11 cellular contexts compared by ENCODE assay signal in genomic region chr1:19080715-19081114, GRCh38.
DNase-seq lines count a peak whose midpoint lies in the region; ATAC-seq and TF ChIP-seq lines count a peak whose summit lies in the region.
"Had no signal": no experiment of that assay in that cellular context is flagged by ENCODE, and none has a peak within 500 bp of the region (broad histone marks: within the 10 kb centered on the region; RNA-seq: fewer than 3 reads in every experiment).

No MANE protein-coding gene starts in this region.

- H3K4me2 ChIP-seq in PC-3 (ENCODE audit: low read length), result no peak overlapping the region

- no peaks in the 10 kb centered on the region for H3K27me3 Mint-ChIP-seq in progenitor cell of endocrine pancreas

- H3K27me3 ChIP-seq in AG04450 (ENCODE audit: control insufficient read depth, insufficient read depth, low read length), result no peaks in the 10 kb centered on the region
- H3K27me3 ChIP-seq in PC-3 (ENCODE audit: low read length), result no peaks in the 10 kb centered on the region
- no peaks in the 10 kb centered on the region for H3K27me3 ChIP-seq in esophagus squamous epithelium
- no peaks in the 10 kb centered on the region for H3K27me3 ChIP-seq in aorta (ENCODE audit: control insufficient read depth in 1 of 2, insufficient read depth in 2 of 2, low read length in 1 of 2)

- no peaks in the 10 kb centered on the region for H3K9me3 ChIP-seq in AG04450 (ENCODE audit: control insufficient read depth, insufficient read depth, low read length)
- no peaks in the 10 kb centered on the region for H3K9me3 ChIP-seq in PC-3 (ENCODE audit: low read length)
- H3K9me3 ChIP-seq in esophagus squamous epithelium, result no peaks in the 10 kb centered on the region
- no peaks in the 10 kb centered on the region for H3K9me3 ChIP-seq in aorta (ENCODE audit: control insufficient read depth, low read length)

- peaks cover 4% of the 10 kb centered on the region for H3K4me1 Mint-ChIP-seq in progenitor cell of endocrine pancreas (ENCODE audit: low read depth)

- H3K36me3 ChIP-seq in PC-3 (ENCODE audit: low read depth, low read length) (peaks cover 78% of the 10 kb centered on the region), esophagus squamous epithelium (peaks cover 49 to 100% (median 52%) of the 10 kb centered on the region in 3 donors), aorta (ENCODE audit: control insufficient read depth in 1 of 2, insufficient read depth in 2 of 2, low read length in 1 of 2) (peaks cover 20 to 27% of the 10 kb centered on the region in 2 donors)

- WGBS in esophagus squamous epithelium, 2 donors, result 76 to 80% methylated on average over 3 of the region's 3 CpGs
- 72 to 73% methylated on average over 3 of the region's 3 CpGs for WGBS in aorta, 2 donors

- no peak overlapping the region for H2AFZ ChIP-seq in PC-3 (ENCODE audit: low read length)

- H3K27ac Mint-ChIP-seq in progenitor cell of endocrine pancreas, result peak overlapping the region; percentile 11

- H3K9me2 ChIP-seq in PC-3 (replicated peaks; ENCODE audit: low read length), result no peaks in the 10 kb centered on the region

- POLR2A ChIA-PET in AG04450 (lab: Yijun Ruan, JAX), result interaction anchor here (0.7 kb wide), 1 partner anchor 15 kb away, joined by 3 read pairs; no protein-coding TSS in a partner anchor
- POLR2A ChIA-PET in PC-3 (lab: Charles Lee; ENCODE audit: unreplicated experiment), result no interaction called here

- peak overlapping the region; percentile 39 for H3K27ac ChIP-seq in AG04450 (ENCODE audit: low read depth, low read length)
- H3K27ac ChIP-seq in PC-3 (ENCODE audit: low read length), result peak overlapping the region; percentile 42
- peak overlapping the region; percentile 2 to 89 (median 64) for H3K27ac ChIP-seq in esophagus squamous epithelium
- no peak overlapping the region for H3K27ac ChIP-seq in aorta (ENCODE audit: low read depth in 1 of 2, low read length in 2 of 2)

- no peaks in the 10 kb centered on the region for H4K20me1 ChIP-seq in PC-3 (ENCODE audit: low read length)

- CTCF ChIA-PET in AG04450 (lab: Charles Lee), result interaction anchor here (1.6 to 2.0 kb wide), 2 partner anchors 168 to 173 kb away, joined by 7 to 11 read pairs; no protein-coding TSS in a partner anchor
- CTCF ChIA-PET in PC-3 (lab: Charles Lee), result no interaction called here

- no peaks in the 10 kb centered on the region for H3K79me2 ChIP-seq in PC-3 (ENCODE audit: low read length)

- H3K9ac ChIP-seq in PC-3 (ENCODE audit: low read length), result no peak overlapping the region

- DNase-seq in AG04450 (ENCODE audit: low read depth, low spot score) (no peak), PC-3 (no peak), esophagus squamous epithelium (lab: John Stamatoyannopoulos, UW) (no peak), progenitor cell of endocrine pancreas (ENCODE audit: low spot score, unreplicated experiment) (no peak), SHP77 treated with DMSO at 0.1 percent for 48 hours (lab: John Stamatoyannopoulos, UW) (no peak), aorta (no peak), NCI-H1694 treated with DMSO at 0.1 percent for 48 hours (lab: John Stamatoyannopoulos, UW) (no peak)
- DNase-seq: activated CD8-positive, alpha-beta memory T cell treated with anti-CD3 and anti-CD28 coated beads, Interleukin-2, amount 50 U/mL, for 4 hours; NCI-H1092; NCI-H524 had no signal

- H3K4me3 ChIP-seq in AG04450 (ENCODE audit: low read depth, low read length), result no peak overlapping the region
- no peak overlapping the region for H3K4me3 ChIP-seq in PC-3 (ENCODE audit: low read length)
- H3K4me3 ChIP-seq in esophagus squamous epithelium, result peak overlapping the region in 1 of 4 donors; percentile 26
- H3K4me3 ChIP-seq in aorta (ENCODE audit: low read length in 2 of 2), result no peak overlapping the region

- H3K9me3 Mint-ChIP-seq in progenitor cell of endocrine pancreas (ENCODE audit: low read depth), result no peaks in the 10 kb centered on the region

- TF ChIP-seq CTCF in AG04450 (IDR thresholded peaks at IDR 0.05; ENCODE audit: low read depth, low read length) (no peak), PC-3 (conservative IDR thresholded peaks at IDR 0.05; ENCODE audit: low read depth, low read length) (no peak), esophagus squamous epithelium (IDR thresholded peaks at IDR 0.05) (no peak), progenitor cell of endocrine pancreas (IDR thresholded peaks at IDR 0.05; ENCODE audit: unreplicated experiment) (no peak)

- TF ChIP-seq POLR2A in esophagus squamous epithelium (IDR thresholded peaks at IDR 0.05), result no peak

- H3K4me3 Mint-ChIP-seq in progenitor cell of endocrine pancreas (ENCODE audit: low read depth), result no peak overlapping the region

- H3K4me1 ChIP-seq in PC-3 (ENCODE audit: insufficient read depth, low read length) (peaks cover 22% of the 10 kb centered on the region), esophagus squamous epithelium (peaks cover 20 to 80% (median 28%) of the 10 kb centered on the region in 3 donors), aorta (ENCODE audit: control insufficient read depth in 1 of 2, insufficient read depth in 2 of 2, low read length in 2 of 2) (no peaks in the 10 kb centered on the region)

- H3K36me3 Mint-ChIP-seq in progenitor cell of endocrine pancreas (ENCODE audit: insufficient read depth), result peaks cover 38% of the 10 kb centered on the region

- ATAC-seq in PC-3 (no peak), GM18519 (IDR thresholded peaks at IDR 0.05; ENCODE audit: low FRiP score, unreplicated experiment) (no peak), aorta (ENCODE audit: low FRiP score) (no peak)

- intact Hi-C loops in PC-3 (cut with micrococcal nuclease), result no loop called here
- intact Hi-C loops in esophagus squamous epithelium (cut with DNase I), result no loop called here
- intact Hi-C loops in aorta (cut with DNase I), result no loop called here

- no peaks in the 10 kb centered on the region for H3F3A ChIP-seq in PC-3 (ENCODE audit: low read length, unreplicated experiment)

- BruUV-seq in PC-3 (replicated peaks; lab: Mats Ljungman, UMichigan), result no TSS peak

Comparison
In these comparisons a context has a peak if more than half of its experiments do, and no peak if none do; other contexts are left out.
1. H3K27ac ChIP-seq: peak in AG04450 (single experiment), PC-3 (single experiment) and esophagus squamous epithelium (4 of 4); none in aorta (0 of 2).